ENCODE assay signal across 12 cellular contexts in the genomic region with DNA sequence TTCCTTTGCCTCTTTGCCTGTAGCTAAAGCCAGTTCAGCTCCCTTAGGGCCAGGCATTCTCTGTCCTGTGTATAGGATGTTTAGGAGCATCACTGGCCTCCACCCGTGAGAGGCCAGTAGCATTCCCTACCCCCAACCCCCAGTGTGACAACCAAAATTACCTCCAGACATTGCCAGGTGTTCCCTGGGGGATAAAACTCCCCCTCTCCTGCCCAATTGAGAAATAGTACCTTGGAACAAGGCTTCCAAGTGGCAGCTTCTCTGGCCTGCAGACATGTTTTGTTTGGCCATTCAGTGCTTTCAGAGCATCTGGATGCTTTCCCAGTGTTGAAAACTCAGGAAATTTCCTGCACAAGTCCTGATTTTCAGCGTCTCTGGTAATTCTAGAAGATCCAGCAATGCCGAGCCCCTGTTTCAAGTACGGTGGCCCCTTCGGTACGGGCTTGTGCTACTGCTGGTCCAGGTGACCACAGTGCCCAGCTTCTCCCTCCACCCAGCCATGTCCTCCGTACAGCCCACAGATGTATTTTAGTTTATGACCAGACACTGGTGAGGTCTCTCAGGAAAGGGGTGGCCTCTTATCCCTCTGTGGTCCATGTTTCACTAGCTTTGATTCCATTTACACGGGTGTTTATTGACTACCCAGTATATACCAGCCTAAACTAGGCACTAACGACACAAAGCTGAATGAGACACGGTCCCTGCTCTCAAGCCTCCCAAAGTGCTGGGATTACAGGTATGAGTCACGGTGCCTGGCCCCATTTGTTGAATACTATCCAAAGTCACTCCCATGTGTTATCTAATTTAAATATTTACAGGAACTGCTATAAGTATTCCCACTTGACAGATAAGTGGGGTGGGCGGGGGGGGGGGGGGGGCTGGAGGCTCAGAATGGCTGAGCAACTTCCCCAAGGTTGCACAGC.
DNase-seq lines count a peak whose midpoint lies in the region; ATAC-seq and TF ChIP-seq lines count a peak whose summit lies in the region.
"Had no signal": no experiment of that assay in that cellular context is flagged by ENCODE, and none has a peak within 500 bp of the region (broad histone marks: within the 10 kb centered on the region; RNA-seq: fewer than 3 reads in every experiment).

No MANE protein-coding gene starts in this region.

- TF ChIP-seq POLR2A in Peyer's patch (IDR thresholded peaks at IDR 0.05), result no peak

- peak; percentile 52 for ATAC-seq in Right ventricle myocardium superior (ENCODE audit: poor library complexity)
- ATAC-seq in lower lobe of right lung, result peak; percentile 93 to 97
- ATAC-seq in HG02852 (IDR thresholded peaks at IDR 0.05; ENCODE audit: unreplicated experiment), result no peak

- H3K4me3 ChIP-seq in left ventricle myocardium inferior (no peak overlapping the region), lower lobe of right lung (no peak overlapping the region), Peyer's patch (no peak overlapping the region)
- H3K4me3 ChIP-seq: gastrocnemius medialis had no signal

- no peak for TF ChIP-seq CTCF in left ventricle myocardium inferior (IDR thresholded peaks at IDR 0.05; ENCODE audit: borderline replicate concordance)
- TF ChIP-seq CTCF in chondrocyte (IDR thresholded peaks at IDR 0.05), result no peak
- no peak for TF ChIP-seq CTCF in lower lobe of right lung (IDR thresholded peaks at IDR 0.05)
- no peak for TF ChIP-seq CTCF in Peyer's patch (IDR thresholded peaks at IDR 0.05)

- peaks cover 1% of the 10 kb centered on the region for H3K36me3 Mint-ChIP-seq in chondrocyte (ENCODE audit: low read depth)

- peaks cover 19% of the 10 kb centered on the region for H3K4me1 Mint-ChIP-seq in chondrocyte (ENCODE audit: low read depth)
- H3K4me1 Mint-ChIP-seq: activated B cell treated with CpG ODN at 0.5 μM for 24 hours had no signal

- no peak overlapping the region for H3K4me3 Mint-ChIP-seq in chondrocyte (ENCODE audit: unreplicated experiment)
- H3K4me3 Mint-ChIP-seq: activated B cell treated with CpG ODN at 0.5 μM for 24 hours had no signal

- H3K9me3 Mint-ChIP-seq in chondrocyte (ENCODE audit: low read depth), result no peaks in the 10 kb centered on the region

- H3K27ac ChIP-seq in left ventricle myocardium inferior (replicated peaks) (no peak overlapping the region), lower lobe of right lung (peak overlapping the region; percentile 65), Peyer's patch (no peak overlapping the region)
- H3K27ac ChIP-seq: gastrocnemius medialis had no signal

- H3K4me1 ChIP-seq in left ventricle myocardium inferior, result peaks cover 16% of the 10 kb centered on the region
- peaks cover 19% of the 10 kb centered on the region for H3K4me1 ChIP-seq in lower lobe of right lung
- H3K4me1 ChIP-seq in Peyer's patch, result no peaks in the 10 kb centered on the region

- H3K27ac Mint-ChIP-seq in chondrocyte (ENCODE audit: unreplicated experiment), result peak overlapping the region; percentile 81
- H3K27ac Mint-ChIP-seq: activated B cell treated with CpG ODN at 0.5 μM for 24 hours had no signal

- H3K36me3 ChIP-seq in left ventricle myocardium inferior (no peaks in the 10 kb centered on the region), lower lobe of right lung (no peaks in the 10 kb centered on the region), Peyer's patch (no peaks in the 10 kb centered on the region)
- H3K36me3 ChIP-seq: gastrocnemius medialis had no signal

- no peaks in the 10 kb centered on the region for H3K27me3 ChIP-seq in left ventricle myocardium inferior (ENCODE audit: low read depth)
- no peaks in the 10 kb centered on the region for H3K27me3 ChIP-seq in lower lobe of right lung (ENCODE audit: low read depth)
- H3K27me3 ChIP-seq in Peyer's patch, result no peaks in the 10 kb centered on the region
- H3K27me3 ChIP-seq: gastrocnemius medialis had no signal

- intact Hi-C loops in Right ventricle myocardium superior (cut with DNase I), result no loop called here
- intact Hi-C loops in left ventricle myocardium inferior (cut with micrococcal nuclease), result no loop called here
- intact Hi-C loops in lower lobe of right lung (cut with DNase I), result no loop called here

- DNase-seq in Right ventricle myocardium superior, result no peak
- no peak for DNase-seq in left ventricle myocardium inferior
- no peak for DNase-seq in chondrocyte (ENCODE audit: low spot score)
- DNase-seq in lower lobe of right lung, result no peak
- no peak for DNase-seq in Peyer's patch
- DNase-seq in superior temporal gyrus (ENCODE audit: extremely low spot score), result no peak
- no peak for DNase-seq in NCI-H2227 (lab: John Stamatoyannopoulos, UW; ENCODE audit: unreplicated experiment)
- DNase-seq: activated B cell treated with CpG ODN at 0.5 μM for 24 hours; activated naive CD4-positive, alpha-beta T cell treated with Interleukin-2 at 50 U/mL for 16 hours; stimulated activated CD4-positive, alpha-beta T cell treated with anti-CD3 and anti-CD28 coated beads, Interleukin-2, amount 100 ng/mL, for 48 hours had no signal

- H3K9me3 ChIP-seq in left ventricle myocardium inferior (replicated peaks) (no peaks in the 10 kb centered on the region), lower lobe of right lung (no peaks in the 10 kb centered on the region), Peyer's patch (no peaks in the 10 kb centered on the region)
- H3K9me3 ChIP-seq: gastrocnemius medialis had no signal

- peaks cover 16% of the 10 kb centered on the region for H3K27me3 Mint-ChIP-seq in chondrocyte (ENCODE audit: low read depth)
- H3K27me3 Mint-ChIP-seq: activated B cell treated with CpG ODN at 0.5 μM for 24 hours had no signal
